ENCODE assay signal across 11 cellular contexts in genomic region chr11:75105967-75106681, GRCh38. TPM values are rescaled to one million over a fixed set of nuclear protein-coding genes. Genes with fewer than 3 reads are reported as not detected.
DNase-seq lines count a peak whose midpoint lies in the region; ATAC-seq, FAIRE-seq and TF ChIP-seq lines count a peak whose summit lies in the region.
"Not testable (repeated sequence)": the region's sequence is repeated elsewhere in the genome, so short reads cannot be mapped to it uniquely, and the experiment has no call there.
"Had no signal": no experiment of that assay in that cellular context is flagged by ENCODE, and none has a peak within 500 bp of the region (broad histone marks: within the 10 kb centered on the region; RNA-seq: fewer than 3 reads in every experiment).

No MANE protein-coding gene starts in this region.

- not testable (repeated sequence) for BruUV-seq in HCT116 (replicated peaks; lab: Mats Ljungman, UMichigan); GM12878 (replicated peaks; lab: Mats Ljungman, UMichigan)

- not testable (repeated sequence) for TF ChIP-seq POLR2A in HCT116 (IDR thresholded peaks at IDR 0.05; ENCODE audit: borderline replicate concordance, extremely low read depth, insufficient read depth, insufficient read length); GM12878 (IDR thresholded peaks at IDR 0.05; ENCODE audit: low read depth, low read length)

- not testable (repeated sequence) for H3K27me3 ChIP-seq in HCT116 (ENCODE audit: insufficient read depth, low read length); HUES64 (ENCODE audit: insufficient read depth, low read length); SK-N-SH (ENCODE audit: insufficient read depth); GM12878 (replicated peaks in 1 of 2; ENCODE audit: control insufficient read depth in 2 of 2, insufficient read depth in 2 of 2, low read length in 1 of 2); neuronal stem cell (ENCODE audit: control insufficient read depth in 3 of 3, insufficient read depth in 3 of 3, low read depth in 1 of 3, low read length in 3 of 3)

- H3K9me2 ChIP-seq in HCT116 (ENCODE audit: insufficient read depth); SK-N-SH: not testable (repeated sequence)

- peak overlapping the region; percentile 62; the same call in 1 of the 2 replicates for H3K4me2 ChIP-seq in HCT116 (ENCODE audit: low read length)
- peak overlapping the region; percentile 27; the same call in 1 of the 2 replicates for H3K4me2 ChIP-seq in SK-N-SH
- H3K4me2 ChIP-seq in GM12878 (ENCODE audit: control insufficient read depth, insufficient read depth); neuronal stem cell (ENCODE audit: insufficient read depth, low read length, poor library complexity, severe bottlenecking): not testable (repeated sequence)

- H2BK12ac ChIP-seq in neuronal stem cell (ENCODE audit: low read length), result not testable (repeated sequence)

- not testable (repeated sequence) for H4K8ac ChIP-seq in neuronal stem cell (ENCODE audit: low read depth, low read length)

- not testable (repeated sequence) for H3K79me1 ChIP-seq in neuronal stem cell (ENCODE audit: low read depth, low read length)

- not testable (repeated sequence) for H3K23ac ChIP-seq in neuronal stem cell (ENCODE audit: low read depth, low read length, poor library complexity)

- FAIRE-seq in GM12878 (lab: Jason Lieb, UNC), result not testable (repeated sequence)

- DNase-seq in EH (ENCODE audit: low read depth), result peak; percentile 29
- not testable (repeated sequence) for DNase-seq in HCT116 (ENCODE audit: low read depth, low spot score); SK-N-SH; GM12878 (ENCODE audit: low read depth, low spot score); neuronal stem cell (ENCODE audit: low spot score)
- peak; percentile 23 for DNase-seq in fibroblast of villous mesenchyme (ENCODE audit: low read depth)

- not testable (repeated sequence) for H2BK15ac ChIP-seq in neuronal stem cell (ENCODE audit: low read length)

- H3K27ac ChIP-seq in HCT116 (ENCODE audit: low read depth, low read length); GM12878 (ENCODE audit: control insufficient read depth, insufficient read depth); neuronal stem cell (replicated peaks; ENCODE audit: low read length): not testable (repeated sequence)
- H3K27ac ChIP-seq in HUES64 (ENCODE audit: low read depth, low read length) (0 out of 2 replicates have a peak overlapping the region, but pooled peaks have one; percentile 63), SK-N-SH (ENCODE audit: low read depth in 2 of 2, low read length in 1 of 2) (peak overlapping the region in 1 of 2 experiments; percentile 58; a peak in 2 of 4 replicates)

- 100% methylated on average over 2 of the region's 2 CpGs for WGBS in HUES64
- 53% methylated on average over 2 of the region's 2 CpGs for WGBS in SK-N-SH (ENCODE audit: low lambda C conversion rate)
- WGBS in GM12878 (ENCODE audit: insufficient coverage, insufficient replicate concordance, low lambda C conversion rate, missing lambda C conversion rate), result 0% methylated on average over 2 of the region's 2 CpGs
- no CpG with 5 or more reads among the region's 2 CpGs for WGBS in neuronal stem cell (ENCODE audit: extremely low coverage in 2 of 2, insufficient read length in 2 of 2, insufficient replicate concordance in 1 of 2), 2 donors

- RAD21 ChIA-PET in HCT116 (lab: Charles Lee; ENCODE audit: low non-redundant PET in 1 of 2, low total read pairs in 2 of 2, uncharacterized antibody in 2 of 2, unreplicated experiment in 2 of 2); GM12878 (lab: Charles Lee; ENCODE audit: unreplicated experiment): not testable (repeated sequence)

- H3K9ac ChIP-seq in HCT116 (ENCODE audit: low read length); HUES64 (ENCODE audit: low read depth, low read length); SK-N-SH; GM12878 (ENCODE audit: control insufficient read depth, insufficient read depth, low read length); neuronal stem cell (ENCODE audit: low read depth, low read length, poor library complexity): not testable (repeated sequence)

- not testable (repeated sequence) for H3K4ac ChIP-seq in neuronal stem cell (ENCODE audit: low read length)

- not testable (repeated sequence) for H3K79me2 ChIP-seq in HCT116 (ENCODE audit: insufficient read depth, low read length); SK-N-SH (ENCODE audit: insufficient read depth); GM12878 (ENCODE audit: control insufficient read depth, insufficient read depth, low read length)

- intact Hi-C loops in HCT116 (cut with micrococcal nuclease); GM12878 (cut with micrococcal nuclease; ENCODE audit: unreplicated experiment): not testable (repeated sequence)

- POLR2A ChIA-PET in HCT116 (lab: Charles Lee); SK-N-SH (lab: Yijun Ruan, JAX): not testable (repeated sequence)
- POLR2A ChIA-PET in GM12878 (lab: Charles Lee), result interaction anchor here (0.7 kb wide), 2 partner anchors 125 to 618 kb away, joined by 3 read pairs; no protein-coding TSS in a partner anchor

- not testable (repeated sequence) for H3K9me3 ChIP-seq in HCT116 (ENCODE audit: control insufficient read depth in 1 of 2, insufficient read depth in 1 of 2, low read depth in 1 of 2, low read length in 2 of 2); HUES64 (ENCODE audit: insufficient read depth, low read depth, low read length); SK-N-SH; GM12878 (replicated peaks; ENCODE audit: control insufficient read depth, insufficient read depth, low read length); neuronal stem cell (replicated peaks in 1 of 2; ENCODE audit: control insufficient read depth in 2 of 2, insufficient read depth in 1 of 2, low read depth in 1 of 2, low read length in 2 of 2)

- H3K18ac ChIP-seq in neuronal stem cell (ENCODE audit: low read length), result not testable (repeated sequence)

- H2AK5ac ChIP-seq in neuronal stem cell (ENCODE audit: low read depth, low read length), result not testable (repeated sequence)

- H3F3A ChIP-seq in SK-N-SH (replicated peaks; ENCODE audit: insufficient read depth), result peaks cover 37% of the 10 kb centered on the region

- H3K36me3 ChIP-seq in HCT116 (ENCODE audit: control insufficient read depth in 1 of 2, insufficient read depth in 2 of 2, low read length in 2 of 2); HUES64 (ENCODE audit: insufficient read depth, low read length); SK-N-SH (replicated peaks in 1 of 2; ENCODE audit: control insufficient read depth in 1 of 2, insufficient read depth in 2 of 2, low read length in 1 of 2); GM12878 (ENCODE audit: control insufficient read depth in 2 of 2, insufficient read depth in 2 of 2, low read length in 1 of 2); neuronal stem cell (replicated peaks in 1 of 2; ENCODE audit: control insufficient read depth in 2 of 2, insufficient read depth in 2 of 2, low read length in 2 of 2): not testable (repeated sequence)

- SMC1A ChIA-PET in GM12878 (lab: Charles Lee; ENCODE audit: uncharacterized antibody, unreplicated experiment), result interaction anchor here (1.3 kb wide), 1 partner anchor 10 kb away, joined by 4 read pairs; the partner anchor contains the start of gene OR2AT4

- in situ Hi-C loops in GM12878 (cut with MboI), result not testable (repeated sequence)

- TF ChIP-seq EP300 in SK-N-SH (IDR thresholded peaks at IDR 0.05; ENCODE audit: borderline replicate concordance in 1 of 2, low read depth in 1 of 2, low read length in 1 of 2), result peak in 1 of 2 experiments; percentile 39; a peak in 1 of 4 replicates
- not testable (repeated sequence) for TF ChIP-seq EP300 in GM12878 (IDR thresholded peaks at IDR 0.05; ENCODE audit: borderline replicate concordance in 1 of 2, control insufficient read depth in 1 of 2, low read depth in 2 of 2, low read length in 2 of 2)

- not testable (repeated sequence) for H4K91ac ChIP-seq in neuronal stem cell (ENCODE audit: low read depth, low read length, poor library complexity)

- H2BK5ac ChIP-seq in neuronal stem cell (ENCODE audit: low read length), result not testable (repeated sequence)

- H3K14ac ChIP-seq in neuronal stem cell (ENCODE audit: low read length), result not testable (repeated sequence)

- not testable (repeated sequence) for ATAC-seq in HCT116, GM12878

- H3K4me1 ChIP-seq in HCT116 (ENCODE audit: control insufficient read depth in 1 of 2, insufficient read depth in 2 of 2, low read length in 2 of 2) (peaks cover 0 to 24% of the 10 kb centered on the region in 2 experiments; a peak in 2 of 4 replicates), SK-N-SH (ENCODE audit: control insufficient read depth in 1 of 2, insufficient read depth in 2 of 2, low read depth in 1 of 2, low read length in 1 of 2) (peaks cover 0 to 14% of the 10 kb centered on the region in 2 experiments; a peak in 2 of 4 replicates)
- H3K4me1 ChIP-seq in HUES64 (ENCODE audit: insufficient read depth, low read length); GM12878 (ENCODE audit: control insufficient read depth, insufficient read depth, low read length); neuronal stem cell (ENCODE audit: control insufficient read depth in 2 of 2, insufficient read depth in 1 of 2, low read depth in 1 of 2, low read length in 2 of 2): not testable (repeated sequence)

- H3K4me3 ChIP-seq in HCT116 (replicated peaks in 1 of 2; ENCODE audit: low read depth in 1 of 2, low read length in 2 of 2); HUES64 (ENCODE audit: low read length); SK-N-SH (ENCODE audit: low read depth in 2 of 2, low read length in 1 of 2); GM12878; fibroblast of villous mesenchyme (ENCODE audit: low read depth, low read length); neuronal stem cell (ENCODE audit: low read length in 2 of 2): not testable (repeated sequence)

- not testable (repeated sequence) for TF ChIP-seq RAD21 in HCT116 (IDR thresholded peaks at IDR 0.05; ENCODE audit: low read depth); SK-N-SH (IDR thresholded peaks at IDR 0.05; ENCODE audit: low read length); GM12878 (IDR thresholded peaks at IDR 0.05; ENCODE audit: insufficient read depth, low read depth, low read length)

- CTCF ChIA-PET in HCT116 (lab: Charles Lee), result not testable (repeated sequence)
- CTCF ChIA-PET in SK-N-SH (lab: Yijun Ruan, JAX) (interaction anchor here (1.1 to 2.3 kb wide), 2 partner anchors 83 to 135 kb away, joined by 4 read pairs; partner anchors contain the start of gene TPBGL), GM12878 (lab: Yijun Ruan, JAX) (interaction anchor here (1.1 to 3.6 kb wide), 4 partner anchors 35 to 84 kb away, joined by 3 to 20 read pairs (median 4); no protein-coding TSS in a partner anchor)

- not testable (repeated sequence) for H2BK120ac ChIP-seq in neuronal stem cell (ENCODE audit: low read depth, low read length)

- TF ChIP-seq CTCF in HCT116 (IDR thresholded peaks at IDR 0.05 in 2 of 3, conservative IDR thresholded peaks at IDR 0.05 in 1 of 3; ENCODE audit: borderline replicate concordance in 1 of 3, insufficient read depth in 1 of 3, low read depth in 2 of 3, low read length in 2 of 3); SK-N-SH (IDR thresholded peaks at IDR 0.05); GM12878 (IDR thresholded peaks at IDR 0.05 in 2 of 3, conservative IDR thresholded peaks at IDR 0.05 in 1 of 3; ENCODE audit: control insufficient read depth in 2 of 3, extremely low read depth in 1 of 3, insufficient read depth in 1 of 3, low read depth in 3 of 3, low read length in 3 of 3); fibroblast of villous mesenchyme (IDR thresholded peaks at IDR 0.05; ENCODE audit: insufficient read depth, low read depth, low read length): not testable (repeated sequence)

- peak overlapping the region; percentile 89 for H2AFZ ChIP-seq in HCT116 (ENCODE audit: low read depth, low read length, poor library complexity, severe bottlenecking)
- not testable (repeated sequence) for H2AFZ ChIP-seq in SK-N-SH (ENCODE audit: low read depth); GM12878 (ENCODE audit: control insufficient read depth, low read depth, low read length)
- H2AFZ ChIP-seq in neuronal stem cell (ENCODE audit: low read length), result peak overlapping the region; percentile 89

- not testable (repeated sequence) for H4K20me1 ChIP-seq in HCT116 (ENCODE audit: insufficient read depth); SK-N-SH (ENCODE audit: insufficient read depth); GM12878 (ENCODE audit: control insufficient read depth, insufficient read depth)

RNA-seq across cellular contexts. Expression of gene OR2AT4, which starts 9.4 kb away (rescaled TPM):
- total RNA-seq in HCT116 (2021; ENCODE audit: unreplicated experiment) (not detected), GM12878 (2014; rRNA removed) (not detected in 2 replicates), GM12878 (2014; rRNA removed; fragmentation: Illumina TruSeq; extraction: Trizol) (not detected in 2 replicates), GM12878 (2021) (not detected in 2 replicates), fibroblast of villous mesenchyme (not detected in 2 replicates)
- polyA plus RNA-seq in HCT116 (2012), result not detected in 2 replicates
- not detected for polyA plus RNA-seq in HUES64 (2013, experiment 1 of 2)
- polyA plus RNA-seq in HUES64 (2013, experiment 2 of 2), result not detected
- polyA plus RNA-seq in SK-N-SH (2012; rRNA removed) (not detected in 2 replicates), GM12878 (2011; rRNA removed) (0.01 TPM in 1 of 2 replicates, not detected in the other), GM12878 (2014; fragmentation: Illumina TruSeq; extraction: Trizol) (not detected in 2 replicates), GM12878 (2014; fragmentation: Nextera tagmentation; extraction: Ambion mirVana) (not detected), GM12878 (2014; rRNA removed) (not detected in 2 replicates), GM12878 (2016; fragmentation: Nextera tagmentation; extraction: Ambion mirVana) (not detected)
- not detected in 2 replicates for polyA plus RNA-seq in SK-N-SH (2012; cell fraction: cytosol; rRNA removed)
- not detected in 2 replicates for polyA plus RNA-seq in SK-N-SH (2012; cell fraction: nucleus; rRNA removed)
- total RNA-seq in GM12878 (2013; cell fraction: nucleolus; rRNA removed), result not detected in 2 replicates
- not detected for polyA plus RNA-seq in GM12878 (2011; ENCODE audit: low read depth)
- not detected in 2 replicates for polyA plus RNA-seq in GM12878 (2011; cell fraction: cytosol; rRNA removed)
- polyA plus RNA-seq in GM12878 (2011; cell fraction: nucleus; rRNA removed), result not detected in 2 replicates
- polyA plus RNA-seq in GM12878 (2012), result not detected in 2 replicates
- not detected in 2 replicates for polyA minus RNA-seq in GM12878 (2011; rRNA and poly(A)+ RNA removed)
- not detected in 2 replicates for polyA minus RNA-seq in GM12878 (2011; cell fraction: cytosol; rRNA and poly(A)+ RNA removed)
- not detected in 2 replicates for polyA minus RNA-seq in GM12878 (2011; cell fraction: nucleus; rRNA and poly(A)+ RNA removed)
- not detected for polyA plus RNA-seq in neuronal stem cell (2013, experiment 1 of 2)
- polyA plus RNA-seq in neuronal stem cell (2013, experiment 2 of 2), result not detected
- total RNA-seq: Calu3; CD4-positive, alpha-beta T cell; H7 had no signal
- polyA plus RNA-seq: CD14-positive monocyte had no signal

RNA-seq across cellular contexts. Expression of gene SLCO2B1, which starts 44.8 kb away (rescaled TPM):
- 0.81 TPM for total RNA-seq in HCT116 (2021; ENCODE audit: unreplicated experiment)
- polyA plus RNA-seq in HCT116 (2012), result 0.01 and 0.03 TPM in 2 replicates
- 0.15 TPM for polyA plus RNA-seq in HUES64 (2013, experiment 1 of 2)
- 0.95 TPM for polyA plus RNA-seq in HUES64 (2013, experiment 2 of 2)
- polyA plus RNA-seq in SK-N-SH (2012; rRNA removed), result 0.18 TPM in 1 of 2 replicates, not detected in the other
- polyA plus RNA-seq in SK-N-SH (2012; cell fraction: cytosol; rRNA removed), result 0.03 and 0.08 TPM in 2 replicates
- 0.04 and 0.15 TPM in 2 replicates for polyA plus RNA-seq in SK-N-SH (2012; cell fraction: nucleus; rRNA removed)
- total RNA-seq in GM12878 (2013; cell fraction: nucleolus; rRNA removed), result 0.56 and 1.9 TPM in 2 replicates
- total RNA-seq in GM12878 (2014; rRNA removed), result 0.33 and 1.2 TPM in 2 replicates
- 1.0 and 1.1 TPM in 2 replicates for total RNA-seq in GM12878 (2014; rRNA removed; fragmentation: Illumina TruSeq; extraction: Trizol)
- 1.1 and 1.8 TPM in 2 replicates for total RNA-seq in GM12878 (2021)
- polyA plus RNA-seq in GM12878 (2011; ENCODE audit: low read depth), result 0.08 TPM
- 3.5 and 4.4 TPM in 2 replicates for polyA plus RNA-seq in GM12878 (2011; rRNA removed)
- polyA plus RNA-seq in GM12878 (2011; cell fraction: cytosol; rRNA removed), result 3.3 and 4.3 TPM in 2 replicates
- polyA plus RNA-seq in GM12878 (2011; cell fraction: nucleus; rRNA removed), result 8.8 and 10.4 TPM in 2 replicates
- polyA plus RNA-seq in GM12878 (2012), result 0.56 and 0.95 TPM in 2 replicates
- polyA plus RNA-seq in GM12878 (2014; fragmentation: Illumina TruSeq; extraction: Trizol), result 0.65 and 0.81 TPM in 2 replicates
- polyA plus RNA-seq in GM12878 (2014; fragmentation: Nextera tagmentation; extraction: Ambion mirVana), result under 1 TPM in 1 of 2 experiments, not detected in 1; 0.05 TPM
- 0.48 and 0.65 TPM in 2 replicates for polyA plus RNA-seq in GM12878 (2014; rRNA removed)
- under 1 TPM in 1 of 2 experiments, not detected in 1; 0.27 TPM for polyA plus RNA-seq in GM12878 (2016; fragmentation: Nextera tagmentation; extraction: Ambion mirVana)
- polyA minus RNA-seq in GM12878 (2011; rRNA and poly(A)+ RNA removed), result 5.4 and 13.8 TPM in 2 replicates
- polyA minus RNA-seq in GM12878 (2011; cell fraction: cytosol; rRNA and poly(A)+ RNA removed), result 3.2 and 3.7 TPM in 2 replicates
- 9.3 and 9.4 TPM in 2 replicates for polyA minus RNA-seq in GM12878 (2011; cell fraction: nucleus; rRNA and poly(A)+ RNA removed)
- total RNA-seq in fibroblast of villous mesenchyme, result under 0.01 TPM in 1 of 2 replicates, not detected in the other
- not detected for polyA plus RNA-seq in neuronal stem cell (2013, experiment 1 of 2)
- polyA plus RNA-seq in neuronal stem cell (2013, experiment 2 of 2), result not detected
- total RNA-seq: CD4-positive, alpha-beta T cell had no signal
